In the genomic region with DNA sequence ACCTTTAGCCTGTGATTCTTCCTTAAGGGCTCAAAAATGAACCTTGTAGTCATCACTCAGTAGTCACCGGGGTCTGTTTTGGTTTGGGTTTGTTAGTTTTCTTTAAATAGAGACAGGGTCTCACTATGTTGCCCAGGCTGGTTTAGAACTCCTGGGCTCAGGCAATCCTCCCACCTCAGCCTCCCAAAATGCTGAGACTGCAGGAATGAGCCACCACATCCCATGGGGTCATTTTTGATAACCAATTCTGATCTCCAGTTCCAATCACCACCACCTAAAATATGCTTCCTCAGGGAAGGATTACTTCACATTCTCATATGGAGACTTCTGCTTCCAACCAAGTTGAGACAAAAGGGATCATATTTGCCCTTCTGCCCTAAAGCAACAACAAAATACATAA, we compare ENCODE assay signal across 17 cellular contexts.
"Had no signal": no experiment of that assay in that cellular context is flagged by ENCODE, and none has a peak within 500 bp of the region (broad histone marks: within the 10 kb centered on the region; RNA-seq: fewer than 3 reads in every experiment).

No MANE protein-coding gene starts in this region.

- H3K27ac Mint-ChIP-seq: stimulated activated naive CD8-positive, alpha-beta T cell treated with anti-CD3 and anti-CD28 coated beads, Interleukin-15, Interleukin-2, amounts not matched to agents 100 ng/mL and 50 ng/mL, for 24 hours had no signal

- H3K27me3 Mint-ChIP-seq: naive thymus-derived CD4-positive, alpha-beta T cell; stimulated activated naive CD8-positive, alpha-beta T cell treated with anti-CD3 and anti-CD28 coated beads, Interleukin-15, Interleukin-2, amounts not matched to agents 100 ng/mL and 50 ng/mL, for 24 hours had no signal

- DNase-seq: cortex of kidney; dorsolateral prefrontal cortex; effector memory CD4-positive, alpha-beta T cell; heart left ventricle; hippocampal formation; left colon; left ventricle myocardium superior; mesenchymal stem cell; naive thymus-derived CD4-positive, alpha-beta T cell; posterior cingulate gyrus; small intestine; stimulated activated CD4-positive, alpha-beta T cell treated with anti-CD3 and anti-CD28 coated beads, Interleukin-12 subunit alpha, Interleukin-12 subunit beta, amount 100 ng/mL, for 4 hours; testis had no signal

- H3K4me3 Mint-ChIP-seq: naive thymus-derived CD4-positive, alpha-beta T cell; stimulated activated naive CD8-positive, alpha-beta T cell treated with anti-CD3 and anti-CD28 coated beads, Interleukin-15, Interleukin-2, amounts not matched to agents 100 ng/mL and 50 ng/mL, for 24 hours had no signal

- FAIRE-seq: endometrium, frontal cortex, small intestine had no signal

- H3K9me3 Mint-ChIP-seq: naive thymus-derived CD4-positive, alpha-beta T cell; stimulated activated naive CD8-positive, alpha-beta T cell treated with anti-CD3 and anti-CD28 coated beads, Interleukin-15, Interleukin-2, amounts not matched to agents 100 ng/mL and 50 ng/mL, for 24 hours had no signal

- ATAC-seq: esophagus mucosa; left colon; naive thymus-derived CD4-positive, alpha-beta T cell had no signal
